Comparison of ENCODE assay signal across 8 cellular contexts in the genomic region with DNA sequence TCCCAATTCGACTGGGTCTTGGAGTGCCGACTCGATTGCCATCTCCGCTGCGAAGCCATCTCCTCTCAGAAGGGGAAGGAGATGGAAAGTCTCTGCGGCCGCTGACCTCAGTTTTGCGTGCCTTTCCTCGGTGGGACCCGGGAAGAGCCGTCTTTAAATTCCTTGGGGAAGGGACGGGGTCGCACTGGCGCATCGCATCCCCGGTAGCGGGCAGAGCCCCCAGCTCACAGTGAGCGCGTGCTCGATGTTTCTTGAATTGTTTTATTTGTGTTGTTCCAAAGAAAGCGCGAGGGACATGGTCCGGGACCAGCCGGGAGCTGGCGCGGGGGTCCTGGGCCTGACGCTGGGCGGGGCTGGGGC. TPM values are rescaled to one million over a fixed set of nuclear protein-coding genes. Genes with fewer than 3 reads are reported as not detected.
DNase-seq lines count a peak whose midpoint lies in the region; TF ChIP-seq lines count a peak whose summit lies in the region.

No MANE protein-coding gene starts in this region.

- no peak overlapping the region for H4K8ac ChIP-seq in neuronal stem cell (ENCODE audit: low read depth, low read length)

- TF ChIP-seq CTCF in AG04449 (IDR thresholded peaks at IDR 0.05; ENCODE audit: insufficient read depth, low read length, missing control alignments) (no peak), coronary artery (IDR thresholded peaks at IDR 0.05) (no peak)

- H3K27ac ChIP-seq in HUES48 (ENCODE audit: low read depth, low read length) (no peak overlapping the region), coronary artery (peak overlapping the region in 1 of 2 donors; percentile 48), neuronal stem cell (replicated peaks; ENCODE audit: low read length) (no peak overlapping the region)

- no peak overlapping the region for H3K4ac ChIP-seq in neuronal stem cell (ENCODE audit: low read length)

- H4K91ac ChIP-seq in neuronal stem cell (ENCODE audit: low read depth, low read length, poor library complexity): no peak overlapping the region

- H3K23ac ChIP-seq in neuronal stem cell (ENCODE audit: low read depth, low read length, poor library complexity): no peak overlapping the region

- DNase-seq in AG04449 (ENCODE audit: low read depth, low spot score) (no peak), coronary artery (ENCODE audit: low spot score) (no peak), neuronal stem cell (ENCODE audit: low spot score) (peak; percentile 27), OCI-M2 (lab: John Stamatoyannopoulos, UW; ENCODE audit: unreplicated experiment) (no peak), putamen (ENCODE audit: low spot score) (no peak), HT-29 (ENCODE audit: low spot score) (no peak), superior temporal gyrus (ENCODE audit: extremely low spot score) (no peak)

- WGBS in neuronal stem cell (ENCODE audit: extremely low coverage in 2 of 2, insufficient read length in 2 of 2, insufficient replicate concordance in 1 of 2), 2 donors: no CpG with 5 or more reads among the region's 28 CpGs

- H2BK15ac ChIP-seq in neuronal stem cell (ENCODE audit: low read length): no peak overlapping the region

- H3K14ac ChIP-seq in neuronal stem cell (ENCODE audit: low read length): no peak overlapping the region

- peaks cover 6% of the 10 kb centered on the region for H3K79me1 ChIP-seq in neuronal stem cell (ENCODE audit: low read depth, low read length)

- peak overlapping the region; percentile 99 for H2AFZ ChIP-seq in neuronal stem cell (ENCODE audit: low read length)

- H3K36me3 ChIP-seq in HUES48 (ENCODE audit: control insufficient read depth, insufficient read depth, low read length) (no peaks in the 10 kb centered on the region), neuronal stem cell (replicated peaks in 1 of 2; ENCODE audit: control insufficient read depth in 2 of 2, insufficient read depth in 2 of 2, low read length in 2 of 2) (no peaks in the 10 kb centered on the region)

- H3K18ac ChIP-seq in neuronal stem cell (ENCODE audit: low read length): peak overlapping the region; percentile 91

- H2AK5ac ChIP-seq in neuronal stem cell (ENCODE audit: low read depth, low read length): no peak overlapping the region

- peak overlapping the region; percentile 95 for H3K4me2 ChIP-seq in neuronal stem cell (ENCODE audit: insufficient read depth, low read length, poor library complexity, severe bottlenecking)

- H3K9me3 ChIP-seq in HUES48 (ENCODE audit: control insufficient read depth, insufficient read depth, low read length): no peaks in the 10 kb centered on the region
- H3K9me3 ChIP-seq in neuronal stem cell (replicated peaks in 1 of 2; ENCODE audit: control insufficient read depth in 2 of 2, insufficient read depth in 1 of 2, low read depth in 1 of 2, low read length in 2 of 2): no peaks in the 10 kb centered on the region

- H3K27me3 ChIP-seq in HUES48 (ENCODE audit: control insufficient read depth, insufficient read depth, low read length): peaks cover 14% of the 10 kb centered on the region
- peaks cover 0 to 2% (median 0%) of the 10 kb centered on the region in 3 experiments for H3K27me3 ChIP-seq in neuronal stem cell (ENCODE audit: control insufficient read depth in 3 of 3, insufficient read depth in 3 of 3, low read depth in 1 of 3, low read length in 3 of 3)

- H3K4me3 ChIP-seq in AG04449 (ENCODE audit: low read depth, low read length) (peak overlapping the region; percentile 78), HUES48 (ENCODE audit: low read depth, low read length) (peak overlapping the region; percentile 95), coronary artery (peak overlapping the region; percentile 80), neuronal stem cell (ENCODE audit: low read length in 2 of 2) (peak overlapping the region; percentile 72 to 77)

- H2BK12ac ChIP-seq in neuronal stem cell (ENCODE audit: low read length): no peak overlapping the region

- H3K4me1 ChIP-seq in HUES48 (ENCODE audit: control insufficient read depth, insufficient read depth, low read length) (peaks cover 6% of the 10 kb centered on the region), neuronal stem cell (ENCODE audit: control insufficient read depth in 2 of 2, insufficient read depth in 1 of 2, low read depth in 1 of 2, low read length in 2 of 2) (peaks cover 5 to 10% of the 10 kb centered on the region in 2 donors)

- peak overlapping the region; percentile 46 for H3K9ac ChIP-seq in HUES48 (ENCODE audit: low read depth, low read length)
- no peak overlapping the region for H3K9ac ChIP-seq in neuronal stem cell (ENCODE audit: low read depth, low read length, poor library complexity)

- CTCF ChIA-PET in AG04449 (lab: Yijun Ruan, JAX): no interaction called here

- H2BK120ac ChIP-seq in neuronal stem cell (ENCODE audit: low read depth, low read length): no peak overlapping the region

- POLR2A ChIA-PET in AG04449 (lab: Yijun Ruan, JAX): no interaction called here

- no peak overlapping the region for H2BK5ac ChIP-seq in neuronal stem cell (ENCODE audit: low read length)

RNA-seq across cellular contexts. Expression of gene TIAM2, which starts 0.3 kb away (rescaled TPM):
- 10.2 TPM for polyA plus RNA-seq in neuronal stem cell (2013, experiment 1 of 2)
- 10.7 TPM for polyA plus RNA-seq in neuronal stem cell (2013, experiment 2 of 2)
- total RNA-seq in HT-29 (2014; rRNA removed; shearing (Covaris generic)): 1.3 and 2.0 TPM in 2 replicates
